Comparison of ENCODE assay signal across 29 cellular contexts in the genomic region with DNA sequence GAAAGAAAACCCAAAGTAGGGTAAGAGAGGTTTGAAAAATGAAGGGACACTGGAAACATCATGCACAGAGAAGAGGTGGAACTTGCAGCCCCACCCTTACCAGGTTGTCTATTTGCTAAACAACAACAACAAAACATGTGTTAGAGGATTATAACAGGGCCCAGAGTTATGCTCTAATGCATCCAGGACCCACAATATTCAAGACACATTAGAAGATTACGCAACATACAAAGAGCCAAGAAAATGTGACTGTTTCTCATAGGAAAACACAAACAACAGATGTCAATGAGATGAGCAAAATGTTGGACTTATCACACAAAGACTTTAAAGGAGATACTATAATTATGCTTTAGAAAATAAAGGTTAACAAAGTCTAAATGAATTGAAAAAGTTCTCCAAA.
DNase-seq lines count a peak whose midpoint lies in the region; ATAC-seq, FAIRE-seq and TF ChIP-seq lines count a peak whose summit lies in the region.
"Had no signal": no experiment of that assay in that cellular context is flagged by ENCODE, and none has a peak within 500 bp of the region (broad histone marks: within the 10 kb centered on the region; RNA-seq: fewer than 3 reads in every experiment).

No MANE protein-coding gene starts in this region.

- no peak for TF ChIP-seq CTCF in CD4-positive, alpha-beta T cell (IDR thresholded peaks at IDR 0.05)
- TF ChIP-seq CTCF in foreskin fibroblast (IDR thresholded peaks at IDR 0.05; ENCODE audit: low read depth, low read length) (no peak), RWPE1 (conservative IDR thresholded peaks at IDR 0.05; ENCODE audit: low read depth) (no peak)

- POLR2A ChIA-PET in CD4-positive, alpha-beta T cell (lab: Charles Lee) = no interaction called here
- POLR2A ChIA-PET in RWPE1 (lab: Yijun Ruan, JAX; ENCODE audit: low non-redundant PET) = no interaction called here

- H3K4me3 Mint-ChIP-seq in CD4-positive, alpha-beta T cell = no peak overlapping the region
- H3K4me3 Mint-ChIP-seq: activated CD4-positive, alpha-beta T cell treated with anti-CD3 and anti-CD28 coated beads, Interleukin-2, amount 10 ng/mL, durations not matched to agents 7 days and 5 days; activated naive CD8-positive, alpha-beta T cell treated with anti-CD3 and anti-CD28 coated beads, Interleukin-2, amount 50 U/mL, for 24 hours; endodermal cell; H9; stimulated activated effector memory CD8-positive, alpha-beta T cell treated with anti-CD3 and anti-CD28 coated beads, Interleukin-12 subunit alpha, Interleukin-12 subunit beta, amount 100 ng/mL, for 72 hours; T-helper 1 cell treated with Interleukin-12 subunit alpha and Interleukin-12 subunit beta and Interleukin-4 antibody, amounts not matched to agents 30 μg/mL and 1 μg/mL, for 36 hours had no signal

- H3K27ac Mint-ChIP-seq in CD4-positive, alpha-beta T cell = peak overlapping the region; percentile 4
- H3K27ac Mint-ChIP-seq: activated CD4-positive, alpha-beta T cell treated with anti-CD3 and anti-CD28 coated beads, Interleukin-2, amount 10 ng/mL, durations not matched to agents 7 days and 5 days; activated naive CD8-positive, alpha-beta T cell treated with anti-CD3 and anti-CD28 coated beads, Interleukin-2, amount 50 U/mL, for 24 hours; endodermal cell; T-helper 1 cell treated with Interleukin-12 subunit alpha and Interleukin-12 subunit beta and Interleukin-4 antibody, amounts not matched to agents 30 μg/mL and 1 μg/mL, for 36 hours had no signal

- intact Hi-C loops in CD4-positive, alpha-beta T cell (cut with DNase I, micrococcal nuclease) = no loop called here
- intact Hi-C loops in posterior vena cava (cut with DNase I) = no loop called here

- H3K36me3 Mint-ChIP-seq in CD4-positive, alpha-beta T cell (ENCODE audit: low read depth) = peaks cover 61% of the 10 kb centered on the region

- no peak for DNase-seq in CD4-positive, alpha-beta T cell
- DNase-seq in GM18507 (ENCODE audit: extremely low spot score, insufficient read length, low read depth) = no peak
- peak; percentile 4 for DNase-seq in brain pericyte (ENCODE audit: low read depth, low spot score)
- DNase-seq in foreskin fibroblast = peak; percentile 5 to 46
- no peak for DNase-seq in NCI-H510A (lab: John Stamatoyannopoulos, UW)
- no peak for DNase-seq in activated CD8-positive, alpha-beta memory T cell treated with anti-CD3 and anti-CD28 coated beads, Interleukin-2, amount 50 U/mL, for 4 hours
- no peak for DNase-seq in RWPE1 (ENCODE audit: low spot score)
- no peak for DNase-seq in posterior vena cava (ENCODE audit: low spot score)
- DNase-seq: activated CD4-positive, alpha-beta T cell treated with anti-CD3 and anti-CD28 coated beads, Interleukin-2, amount 10 ng/mL, durations not matched to agents 7 days and 5 days; activated CD8-positive, alpha-beta memory T cell treated with anti-CD3 and anti-CD28 coated beads, Interleukin-2, amount 50 U/mL, for 48 hours; activated effector memory CD4-positive, alpha-beta T cell treated with Interleukin-2 at 50 U/mL for 16 hours; activated naive CD8-positive, alpha-beta T cell treated with anti-CD3 and anti-CD28 coated beads, Interleukin-2, amount 50 U/mL, for 24 hours; brain microvascular endothelial cell; endodermal cell; foreskin melanocyte; H9; islet precursor cell; MV-4-11; NCI-H1694; NCI-H2171 treated with DMSO at 0.1 percent for 48 hours; NCI-H526 treated with DMSO at 0.1 percent for 48 hours; psoas muscle; small intestine; stimulated activated CD4-positive, alpha-beta T cell treated with anti-CD3 and anti-CD28 coated beads, Interleukin-2, amount 100 ng/mL, for 24 hours had no signal

- peak; percentile 54 for FAIRE-seq in GM18507 (lab: Jason Lieb, UNC)
- FAIRE-seq: urothelium cell line had no signal

- CTCF ChIA-PET in CD4-positive, alpha-beta T cell (lab: Charles Lee) = no interaction called here
- CTCF ChIA-PET in RWPE1 (lab: Yijun Ruan, JAX) = no interaction called here

- no peaks in the 10 kb centered on the region for H3K9me3 Mint-ChIP-seq in CD4-positive, alpha-beta T cell
- H3K9me3 Mint-ChIP-seq: activated CD4-positive, alpha-beta T cell treated with anti-CD3 and anti-CD28 coated beads, Interleukin-2, amount 10 ng/mL, durations not matched to agents 7 days and 5 days; activated naive CD8-positive, alpha-beta T cell treated with anti-CD3 and anti-CD28 coated beads, Interleukin-2, amount 50 U/mL, for 24 hours; endodermal cell; H9; stimulated activated effector memory CD8-positive, alpha-beta T cell treated with anti-CD3 and anti-CD28 coated beads, Interleukin-12 subunit alpha, Interleukin-12 subunit beta, amount 100 ng/mL, for 72 hours; T-helper 1 cell treated with Interleukin-12 subunit alpha and Interleukin-12 subunit beta and Interleukin-4 antibody, amounts not matched to agents 30 μg/mL and 1 μg/mL, for 36 hours had no signal

- ATAC-seq in CD4-positive, alpha-beta T cell (ENCODE audit: poor library complexity) = no peak
- ATAC-seq: activated naive CD8-positive, alpha-beta T cell treated with anti-CD3 and anti-CD28 coated beads, Interleukin-2, amount 50 U/mL, for 24 hours; psoas muscle; stimulated activated effector memory CD8-positive, alpha-beta T cell treated with anti-CD3 and anti-CD28 coated beads, Interleukin-12 subunit alpha, Interleukin-12 subunit beta, amount 100 ng/mL, for 72 hours had no signal

- no peak overlapping the region for H3K27ac ChIP-seq in CD4-positive, alpha-beta T cell (ENCODE audit: low read depth, low read length)
- no peak overlapping the region for H3K27ac ChIP-seq in RWPE1
- H3K27ac ChIP-seq: brain microvascular endothelial cell, coronary artery, psoas muscle, suprapubic skin had no signal

- no peaks in the 10 kb centered on the region for H3K9me3 ChIP-seq in CD4-positive, alpha-beta T cell (ENCODE audit: control insufficient read depth, low read length)
- H3K9me3 ChIP-seq: psoas muscle, suprapubic skin had no signal

- H3K27me3 ChIP-seq in CD4-positive, alpha-beta T cell (ENCODE audit: control insufficient read depth, insufficient read depth, low read length) = no peaks in the 10 kb centered on the region
- H3K27me3 ChIP-seq: brain microvascular endothelial cell, suprapubic skin had no signal

- H3K27me3 Mint-ChIP-seq in CD4-positive, alpha-beta T cell = no peaks in the 10 kb centered on the region
- H3K27me3 Mint-ChIP-seq: activated CD4-positive, alpha-beta T cell treated with anti-CD3 and anti-CD28 coated beads, Interleukin-2, amount 10 ng/mL, durations not matched to agents 7 days and 5 days; activated naive CD8-positive, alpha-beta T cell treated with anti-CD3 and anti-CD28 coated beads, Interleukin-2, amount 50 U/mL, for 24 hours had no signal

- H3K4me1 Mint-ChIP-seq in CD4-positive, alpha-beta T cell (ENCODE audit: low read depth) = peaks cover 23% of the 10 kb centered on the region
- H3K4me1 Mint-ChIP-seq: H9 had no signal

- H3K4me3 ChIP-seq in foreskin fibroblast (ENCODE audit: low read depth in 1 of 2, low read length in 2 of 2) = no peak overlapping the region
- H3K4me3 ChIP-seq: coronary artery, psoas muscle, suprapubic skin had no signal

Comparison
In these comparisons a context has a peak if more than half of its experiments do, and no peak if none do; other contexts are left out.
1. DNase-seq: peak in brain pericyte (single experiment) and foreskin fibroblast (2 of 2); none in CD4-positive, alpha-beta T cell (0 of 10), GM18507 (single experiment), NCI-H510A (single experiment), activated CD8-positive, alpha-beta memory T cell treated with anti-CD3 and anti-CD28 coated beads, Interleukin-2, amount 50 U/mL, for 4 hours (single experiment), RWPE1 (single experiment) and posterior vena cava (single experiment).